ENCODE assay signal across 24 cellular contexts in the genomic region with DNA sequence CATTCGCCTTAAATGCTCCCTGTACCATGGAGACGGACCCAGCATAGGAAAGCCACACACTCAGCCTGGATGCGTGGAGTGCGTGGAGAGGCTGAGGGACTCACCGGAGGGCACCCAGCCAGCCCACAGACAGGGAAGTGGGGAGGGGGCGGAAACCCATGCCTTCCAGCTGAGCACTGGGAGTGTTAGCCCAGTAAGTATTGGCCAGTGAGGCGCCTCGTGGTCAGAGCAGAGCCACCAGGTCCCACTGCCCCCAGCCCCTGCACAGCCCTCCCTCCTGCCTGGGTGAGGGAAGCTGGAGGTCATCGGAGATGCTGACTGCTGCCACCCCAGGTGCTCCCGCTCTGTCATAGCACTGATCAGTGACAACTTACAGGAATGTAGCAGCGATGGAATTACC. TPM values are rescaled to one million over a fixed set of nuclear protein-coding genes. Genes with fewer than 3 reads are reported as not detected.
"Had no signal": no experiment of that assay in that cellular context is flagged by ENCODE, and none has a peak within 500 bp of the region (broad histone marks: within the 10 kb centered on the region; RNA-seq: fewer than 3 reads in every experiment).

No MANE protein-coding gene starts in this region.

- H3K27ac ChIP-seq: breast epithelium, KMS-11, PC-9 had no signal

- ATAC-seq: T-helper 17 cell had no signal

- H3K27me3 ChIP-seq: MG63 had no signal

- H3K4me3 ChIP-seq: breast epithelium, MG63, PC-9 had no signal

- H3K9ac ChIP-seq: KMS-11 had no signal

- H3K9me3 Mint-ChIP-seq: activated B cell treated with CpG ODN at 0.5 μM for 24 hours; activated CD4-positive, alpha-beta memory T cell treated with anti-CD3 and anti-CD28 coated beads, Interleukin-2, amount 10 ng/mL, durations not matched to agents 7 days and 5 days; activated CD4-positive, alpha-beta T cell treated with anti-CD3 and anti-CD28 coated beads, Interleukin-2, amount 10 ng/mL, durations not matched to agents 7 days and 5 days; activated naive CD4-positive, alpha-beta T cell treated with anti-CD3 and anti-CD28 coated beads, Interleukin-2, amount 50 U/mL, for 24 hours had no signal

- H3K27ac Mint-ChIP-seq: activated B cell treated with CpG ODN at 0.5 μM for 24 hours; activated CD4-positive, alpha-beta memory T cell treated with anti-CD3 and anti-CD28 coated beads, Interleukin-2, amount 10 ng/mL, durations not matched to agents 7 days and 5 days; activated CD4-positive, alpha-beta T cell treated with anti-CD3 and anti-CD28 coated beads, Interleukin-2, amount 10 ng/mL, durations not matched to agents 7 days and 5 days; activated naive CD4-positive, alpha-beta T cell treated with anti-CD3 and anti-CD28 coated beads, Interleukin-2, amount 50 U/mL, for 24 hours; T-helper 17 cell had no signal

- H3K4me1 ChIP-seq: breast epithelium had no signal

- H3K4me2 ChIP-seq: KMS-11, PC-9 had no signal

- H3K9me3 ChIP-seq: breast epithelium, MG63 had no signal

- H3K36me3 ChIP-seq: breast epithelium, MG63 had no signal

- H3K4me3 Mint-ChIP-seq: activated B cell treated with CpG ODN at 0.5 μM for 24 hours; activated CD4-positive, alpha-beta memory T cell treated with anti-CD3 and anti-CD28 coated beads, Interleukin-2, amount 10 ng/mL, durations not matched to agents 7 days and 5 days; activated CD4-positive, alpha-beta T cell treated with anti-CD3 and anti-CD28 coated beads, Interleukin-2, amount 10 ng/mL, durations not matched to agents 7 days and 5 days; activated naive CD4-positive, alpha-beta T cell treated with anti-CD3 and anti-CD28 coated beads, Interleukin-2, amount 50 U/mL, for 24 hours; T-helper 17 cell had no signal

- H3K36me3 Mint-ChIP-seq: activated naive CD4-positive, alpha-beta T cell treated with anti-CD3 and anti-CD28 coated beads, Interleukin-2, amount 50 U/mL, for 24 hours had no signal

- H3K27me3 Mint-ChIP-seq: activated CD4-positive, alpha-beta T cell treated with anti-CD3 and anti-CD28 coated beads, Interleukin-2, amount 10 ng/mL, durations not matched to agents 7 days and 5 days; activated naive CD4-positive, alpha-beta T cell treated with anti-CD3 and anti-CD28 coated beads, Interleukin-2, amount 50 U/mL, for 24 hours; T-helper 17 cell had no signal

- DNase-seq: activated B cell treated with CpG ODN at 0.5 μM for 24 hours; activated CD4-positive, alpha-beta memory T cell treated with anti-CD3 and anti-CD28 coated beads, Interleukin-2, amount 10 ng/mL, durations not matched to agents 7 days and 5 days; activated CD4-positive, alpha-beta T cell treated with anti-CD3 and anti-CD28 coated beads, Interleukin-2, amount 10 ng/mL, durations not matched to agents 7 days and 5 days; activated T-cell treated with anti-CD3 and anti-CD28 coated beads for 4 hours; activated T-cell treated with anti-CD3 and anti-CD28 coated beads, Interleukin-2, amount 50 U/mL, for 48 hours; aorta; caudate nucleus; MG63; MV-4-11; NCI-H1092 treated with DMSO at 0.1 percent for 48 hours; NCI-H1417 treated with DMSO at 0.1 percent for 48 hours; NCI-H1694 treated with DMSO at 0.1 percent for 48 hours; NCI-H2029 treated with DMSO at 0.1 percent for 48 hours; NCI-H510A treated with DMSO at 0.1 percent for 48 hours; NCI-H69; PC-9; SIG-M5; T-helper 17 cell; T-helper 9 cell had no signal

- H2AFZ ChIP-seq: PC-9 had no signal

RNA-seq across cellular contexts. Expression of a gene that starts 15.3 kb away (rescaled TPM):
- total RNA-seq: activated B cell treated with CpG ODN at 0.5 μM for 24 hours; activated CD4-positive, alpha-beta memory T cell treated with anti-CD3 and anti-CD28 coated beads, Interleukin-2, amount 10 ng/mL, durations not matched to agents 7 days and 5 days; activated CD4-positive, alpha-beta T cell treated with anti-CD3 and anti-CD28 coated beads, Interleukin-2, amount 10 ng/mL, durations not matched to agents 7 days and 5 days; breast epithelium; cerebellum; PC-9; RPMI7951; T-helper 17 cell had no signal
- polyA plus RNA-seq: aorta had no signal
